In the genomic region with DNA sequence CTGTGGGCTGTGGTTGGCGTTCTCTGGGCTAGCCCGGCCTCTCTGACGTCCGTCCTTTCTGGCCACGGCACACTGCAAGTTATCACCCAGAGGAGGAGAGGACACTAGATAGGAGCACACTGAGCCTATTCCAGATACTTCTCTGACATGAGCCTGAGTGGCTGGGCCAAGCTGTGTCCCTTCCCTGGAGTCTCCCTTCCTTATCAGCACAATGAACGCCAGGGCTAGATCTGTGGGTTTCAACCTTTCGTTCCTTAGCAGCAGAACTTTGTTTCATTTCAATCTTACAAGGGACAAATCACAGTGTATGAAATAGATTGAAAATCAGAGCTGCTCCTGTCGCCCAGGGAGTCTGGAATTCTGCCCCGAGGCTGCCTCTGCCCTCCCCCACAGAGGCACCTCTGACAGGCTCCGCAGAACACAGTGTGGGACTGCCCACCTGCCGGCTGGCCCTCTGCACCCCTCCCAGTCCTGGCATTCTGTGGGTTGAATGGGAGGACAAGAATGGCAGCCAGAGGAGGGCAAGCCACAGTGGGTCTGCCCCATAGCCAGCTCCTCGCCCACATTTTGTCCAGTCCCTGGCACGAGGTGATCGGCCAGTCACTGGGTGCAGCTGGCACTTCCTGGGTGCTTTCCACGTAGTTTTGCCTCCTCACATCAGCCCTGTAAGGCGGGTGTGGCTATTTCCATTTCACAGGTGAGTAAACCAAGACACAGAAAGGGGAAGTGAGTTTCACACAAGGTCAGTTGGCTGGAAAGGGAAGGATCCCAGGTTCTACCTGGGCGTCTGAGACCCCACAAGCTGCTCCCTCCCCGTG, we compare ENCODE assay signal across 9 cellular contexts. TPM values are rescaled to one million over a fixed set of nuclear protein-coding genes. Genes with fewer than 3 reads are reported as not detected.
DNase-seq lines count a peak whose midpoint lies in the region; ATAC-seq and TF ChIP-seq lines count a peak whose summit lies in the region.
"Had no signal": no experiment of that assay in that cellular context is flagged by ENCODE, and none has a peak within 500 bp of the region (broad histone marks: within the 10 kb centered on the region; RNA-seq: fewer than 3 reads in every experiment).

No MANE protein-coding gene starts in this region.

- H3K9ac ChIP-seq in liver (ENCODE audit: low read depth in 1 of 2, low read length in 2 of 2): no peak overlapping the region

- H3K36me3 ChIP-seq in ascending aorta (peaks cover 13 to 43% of the 10 kb centered on the region in 2 donors), liver (ENCODE audit: control insufficient read depth in 4 of 4, insufficient read depth in 3 of 4, low read depth in 1 of 4, low read length in 3 of 4) (peaks cover 0 to 22% (median 6%) of the 10 kb centered on the region in 4 donors)

- WGBS in liver: 80% methylated on average over 18 of the region's 18 CpGs

- peaks cover 14 to 32% of the 10 kb centered on the region in 2 donors for H3K4me1 ChIP-seq in ascending aorta
- no peaks in the 10 kb centered on the region for H3K4me1 ChIP-seq in liver (ENCODE audit: control insufficient read depth in 4 of 4, insufficient read depth in 4 of 4, low read length in 3 of 4)

- ATAC-seq in GM18868 (IDR thresholded peaks at IDR 0.05; ENCODE audit: unreplicated experiment) (peak; percentile 65), HG02943 (IDR thresholded peaks at IDR 0.05; ENCODE audit: low read depth, unreplicated experiment) (peak; percentile 47)

- in situ Hi-C loops in ACHN (cut with HindIII; ENCODE audit: low pct_ligation_motif_present, low pct_unique_long_range_greater_than_20kb, low sequenced_read_pairs): no loop called here

- H3K4me3 ChIP-seq in ascending aorta: peak overlapping the region in 1 of 2 donors; percentile 25
- no peak overlapping the region for H3K4me3 ChIP-seq in liver (ENCODE audit: low read depth in 1 of 3, low read length in 3 of 3)
- H3K4me3 ChIP-seq: SK-N-MC had no signal

- no peaks in the 10 kb centered on the region for H3K27me3 Mint-ChIP-seq in type B pancreatic cell

- H3K27ac ChIP-seq in ascending aorta (peak overlapping the region; percentile 95 to 96), liver (ENCODE audit: low read depth in 1 of 2, low read length in 2 of 2) (peak overlapping the region; percentile 13 to 39)
- H3K27ac ChIP-seq: SK-N-MC had no signal

- H3K4me1 Mint-ChIP-seq in type B pancreatic cell (ENCODE audit: unreplicated experiment): peaks cover 25% of the 10 kb centered on the region

- peak in 1 of 2 donors; percentile 12 for TF ChIP-seq RAD21 in liver (IDR thresholded peaks at IDR 0.05)

- H3K9me3 ChIP-seq in ascending aorta (no peaks in the 10 kb centered on the region), liver (ENCODE audit: control insufficient read depth in 4 of 4, low read length in 3 of 4) (no peaks in the 10 kb centered on the region)

- peaks cover 27% of the 10 kb centered on the region for H3K36me3 Mint-ChIP-seq in type B pancreatic cell

- no peaks in the 10 kb centered on the region for H3K27me3 ChIP-seq in ascending aorta
- H3K27me3 ChIP-seq in liver (ENCODE audit: control insufficient read depth in 4 of 4, insufficient read depth in 4 of 4, low read length in 3 of 4): no peaks in the 10 kb centered on the region

- TF ChIP-seq CTCF in ascending aorta (IDR thresholded peaks at IDR 0.05): no peak
- no peak for TF ChIP-seq CTCF in liver (IDR thresholded peaks at IDR 0.05; ENCODE audit: low read depth, low read length, missing input control)
- no peak for TF ChIP-seq CTCF in type B pancreatic cell (conservative IDR thresholded peaks at IDR 0.05)

- peak in 1 of 2 donors; percentile 82 for DNase-seq in ascending aorta (ENCODE audit: low spot score in 2 of 2)
- no peak for DNase-seq in type B pancreatic cell (ENCODE audit: extremely low spot score, unreplicated experiment)
- no peak for DNase-seq in ACHN
- DNase-seq in stimulated activated naive CD4-positive, alpha-beta T cell (lab: John Stamatoyannopoulos, UW): no peak
- no peak for DNase-seq in GDM1 (lab: John Stamatoyannopoulos, UW)

- intact Hi-C loops in ascending aorta (cut with DNase I): no loop called here

- no peaks in the 10 kb centered on the region for H3K9me3 Mint-ChIP-seq in type B pancreatic cell

- H3K27ac Mint-ChIP-seq in type B pancreatic cell: peak overlapping the region; percentile 71

- H3K4me3 Mint-ChIP-seq in type B pancreatic cell: no peak overlapping the region

TF ChIP-seq in liver, 16 proteins besides CTCF, POLR2A, EP300 and RAD21:
- TF ChIP-seq NR2F2 (IDR thresholded peaks at IDR 0.05) (peak; percentile 69), SP1 (IDR thresholded peaks at IDR 0.05) (peak; percentile 31)
- TF ChIP-seq, protein P1, sequence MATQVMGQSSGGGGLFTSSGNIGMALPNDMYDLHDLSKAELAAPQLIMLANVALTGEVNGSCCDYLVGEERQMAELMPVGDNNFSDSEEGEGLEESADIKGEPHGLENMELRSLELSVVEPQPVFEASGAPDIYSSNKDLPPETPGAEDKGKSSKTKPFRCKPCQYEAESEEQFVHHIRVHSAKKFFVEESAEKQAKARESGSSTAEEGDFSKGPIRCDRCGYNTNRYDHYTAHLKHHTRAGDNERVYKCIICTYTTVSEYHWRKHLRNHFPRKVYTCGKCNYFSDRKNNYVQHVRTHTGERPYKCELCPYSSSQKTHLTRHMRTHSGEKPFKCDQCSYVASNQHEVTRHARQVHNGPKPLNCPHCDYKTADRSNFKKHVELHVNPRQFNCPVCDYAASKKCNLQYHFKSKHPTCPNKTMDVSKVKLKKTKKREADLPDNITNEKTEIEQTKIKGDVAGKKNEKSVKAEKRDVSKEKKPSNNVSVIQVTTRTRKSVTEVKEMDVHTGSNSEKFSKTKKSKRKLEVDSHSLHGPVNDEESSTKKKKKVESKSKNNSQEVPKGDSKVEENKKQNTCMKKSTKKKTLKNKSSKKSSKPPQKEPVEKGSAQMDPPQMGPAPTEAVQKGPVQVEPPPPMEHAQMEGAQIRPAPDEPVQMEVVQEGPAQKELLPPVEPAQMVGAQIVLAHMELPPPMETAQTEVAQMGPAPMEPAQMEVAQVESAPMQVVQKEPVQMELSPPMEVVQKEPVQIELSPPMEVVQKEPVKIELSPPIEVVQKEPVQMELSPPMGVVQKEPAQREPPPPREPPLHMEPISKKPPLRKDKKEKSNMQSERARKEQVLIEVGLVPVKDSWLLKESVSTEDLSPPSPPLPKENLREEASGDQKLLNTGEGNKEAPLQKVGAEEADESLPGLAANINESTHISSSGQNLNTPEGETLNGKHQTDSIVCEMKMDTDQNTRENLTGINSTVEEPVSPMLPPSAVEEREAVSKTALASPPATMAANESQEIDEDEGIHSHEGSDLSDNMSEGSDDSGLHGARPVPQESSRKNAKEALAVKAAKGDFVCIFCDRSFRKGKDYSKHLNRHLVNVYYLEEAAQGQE (IDR thresholded peaks at IDR 0.05): no peak
- TF ChIP-seq, protein P2, sequence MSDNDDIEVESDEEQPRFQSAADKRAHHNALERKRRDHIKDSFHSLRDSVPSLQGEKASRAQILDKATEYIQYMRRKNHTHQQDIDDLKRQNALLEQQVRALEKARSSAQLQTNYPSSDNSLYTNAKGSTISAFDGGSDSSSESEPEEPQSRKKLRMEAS (IDR thresholded peaks at IDR 0.05): no peak
TF ChIP-seq in liver: peak in this region for 2.

RNA-seq across cellular contexts. Expression of a gene that starts 26.0 kb away (rescaled TPM):
- 70.2 TPM for total RNA-seq in ascending aorta
- total RNA-seq in liver: 10 to 100 TPM in 1 of 2 donors, 1 to 10 TPM in 1; 10.0 to 10.8 TPM
- 10 to 100 TPM; 15.1 to 23.2 TPM for polyA plus RNA-seq in liver
- 35.5 and 40.4 TPM in 2 replicates for total RNA-seq in type B pancreatic cell (ENCODE audit: low replicate concordance)

RNA-seq across cellular contexts. Expression of a gene that starts 30.4 kb away (rescaled TPM):
- total RNA-seq in ascending aorta (67.4 TPM), liver (10 to 100 TPM in 1 of 2 donors, 1 to 10 TPM in 1; 7.1 to 21.2 TPM), type B pancreatic cell (ENCODE audit: low replicate concordance) (56.0 and 70.3 TPM in 2 replicates)
- polyA plus RNA-seq in liver: 1 to 10 TPM; 3.3 to 3.7 TPM

RNA-seq across cellular contexts. Expression of a gene that starts 53.9 kb away (rescaled TPM):
- total RNA-seq in ascending aorta (not detected), liver (not detected), type B pancreatic cell (ENCODE audit: low replicate concordance) (0.77 and 3.9 TPM in 2 replicates)
- not detected for polyA plus RNA-seq in liver
